Comparison of ENCODE assay signal across 8 cellular contexts in genomic region chr11:96338910-96339703, GRCh38. TPM values are rescaled to one million over a fixed set of nuclear protein-coding genes. Genes with fewer than 3 reads are reported as not detected.
DNase-seq lines count a peak whose midpoint lies in the region; ATAC-seq and TF ChIP-seq lines count a peak whose summit lies in the region.

No MANE protein-coding gene starts in this region.

- no peaks in the 10 kb centered on the region for H3K9me3 ChIP-seq in lung (ENCODE audit: control insufficient read depth in 2 of 2, insufficient read depth in 1 of 2, low read length in 1 of 2)

- H3K27me3 ChIP-seq in lung (ENCODE audit: control insufficient read depth, insufficient read depth) = no peaks in the 10 kb centered on the region

- no peak for TF ChIP-seq CTCF in lung (IDR thresholded peaks at IDR 0.05; ENCODE audit: control extremely low read depth, extremely low read depth)

- H3K4me1 ChIP-seq in lung (ENCODE audit: control insufficient read depth in 2 of 2, insufficient read depth in 2 of 2, low read length in 2 of 2) = peaks cover 14 to 18% of the 10 kb centered on the region in 2 donors

- DNase-seq in Right ventricle myocardium inferior (ENCODE audit: missing footprints) (peak; percentile 78), cardiac septum (ENCODE audit: low spot score) (no peak), SKM-1 treated with dmso at 0.1 percent for 144 hours (lab: John Stamatoyannopoulos, UW; ENCODE audit: unreplicated experiment) (peak; percentile 65), caudate nucleus (lab: John Stamatoyannopoulos, UW) (peak in 55 of 61 donors; percentile 24 to 88 (median 64)), lung (ENCODE audit: low spot score) (no peak), DMS 273 treated with DMSO at 0.1 percent for 48 hours (lab: John Stamatoyannopoulos, UW) (no peak)
- peak; percentile 7 for DNase-seq in stimulated activated naive CD4-positive, alpha-beta T cell treated with Interleukin-2 at 50 U/mL for 16 hours (lab: John Stamatoyannopoulos, UW)

- peak overlapping the region; percentile 86 for H3K27ac ChIP-seq in caudate nucleus (ENCODE audit: low read depth, low read length)
- peak overlapping the region; percentile 81 to 90 for H3K27ac ChIP-seq in lung (ENCODE audit: low read depth in 1 of 2, low read length in 1 of 2)

- intact Hi-C loops in Right ventricle myocardium inferior (cut with DNase I) (no loop called here), cardiac septum (cut with DNase I) (loop anchor here (1.0 kb wide), 1 partner anchor 32 kb away; no protein-coding TSS in a partner anchor)

- peak overlapping the region; percentile 17 for H3K4me3 ChIP-seq in lung

- 9 to 15% methylated on average over 13 of the region's 13 CpGs for WGBS in lung, 2 donors

- no peaks in the 10 kb centered on the region for H3K36me3 ChIP-seq in lung (ENCODE audit: control insufficient read depth in 2 of 2, insufficient read depth in 2 of 2, low read length in 2 of 2)

- peak; percentile 42 for ATAC-seq in Right ventricle myocardium inferior
- peak; percentile 34 for ATAC-seq in HG03097 (IDR thresholded peaks at IDR 0.05; ENCODE audit: low FRiP score, unreplicated experiment)
- no peak for ATAC-seq in lung (ENCODE audit: insufficient read depth, low FRiP score)

RNA-seq across cellular contexts. Expression of gene MAML2, which starts 3.9 kb away (rescaled TPM):
- total RNA-seq in Right ventricle myocardium inferior (5.2 TPM), cardiac septum (4.8 TPM), lung (10 to 100 TPM; 20.5 to 41.8 TPM)
- polyA plus RNA-seq in lung = 1 to 10 TPM; 3.8 to 6.9 TPM

RNA-seq across cellular contexts. Expression of gene CCDC82, which starts 50.6 kb away (rescaled TPM):
- 16.9 TPM for total RNA-seq in Right ventricle myocardium inferior
- total RNA-seq in cardiac septum = 16.4 TPM
- total RNA-seq in lung = 10 to 100 TPM; 23.7 to 46.9 TPM
- 10 to 100 TPM; 16.4 to 34.8 TPM for polyA plus RNA-seq in lung

RNA-seq across cellular contexts. Expression of gene JRKL, which starts 50.7 kb away (rescaled TPM):
- total RNA-seq in Right ventricle myocardium inferior = 6.0 TPM
- 7.6 TPM for total RNA-seq in cardiac septum
- 10 to 100 TPM in 1 of 2 donors, 1 to 10 TPM in 1; 9.4 to 20.2 TPM for total RNA-seq in lung
- 1 to 10 TPM; 5.1 to 6.5 TPM for polyA plus RNA-seq in lung

Comparison
In these comparisons a context has a peak if more than half of its experiments do, and no peak if none do; other contexts are left out.
1. DNase-seq: peak in Right ventricle myocardium inferior (single experiment), SKM-1 treated with dmso at 0.1 percent for 144 hours (single experiment), caudate nucleus (55 of 61) and stimulated activated naive CD4-positive, alpha-beta T cell treated with Interleukin-2 at 50 U/mL for 16 hours (single experiment); none in cardiac septum (single experiment), lung (single experiment) and DMS 273 treated with DMSO at 0.1 percent for 48 hours (single experiment).